ENCODE assay signal across 2 cellular contexts in genomic region chr15:58440922-58441321, GRCh38.
TF ChIP-seq lines count a peak whose summit lies in the region.

No MANE protein-coding gene starts in this region.

TF ChIP-seq in HCT116, 20 proteins besides CTCF, POLR2A, EP300 and RAD21 (continued from another document):
- TF ChIP-seq TCF7L2 (IDR thresholded peaks at IDR 0.05; ENCODE audit: borderline replicate concordance, extremely low read depth, insufficient read depth, insufficient read length) = no peak
- no peak for TF ChIP-seq EGR1 (IDR thresholded peaks at IDR 0.05; ENCODE audit: low read depth)
- no peak for TF ChIP-seq YY1 (IDR thresholded peaks at IDR 0.05; ENCODE audit: extremely low read depth, insufficient replicate concordance, low read depth, low read length)
- no peak for TF ChIP-seq ATF3 (IDR thresholded peaks at IDR 0.05)
- TF ChIP-seq SIN3A (IDR thresholded peaks at IDR 0.05; ENCODE audit: low read depth) = no peak

TF ChIP-seq in WTC11, 78 proteins besides CTCF, POLR2A, EP300 and RAD21 (continued from another document):
- TF ChIP-seq E2F1 (CRISPR knock-in tag; IDR thresholded peaks at IDR 0.05) = no peak
- no peak for TF ChIP-seq ATF3 (CRISPR knock-in tag; conservative IDR thresholded peaks at IDR 0.05)
- TF ChIP-seq CDX4 (CRISPR knock-in tag; IDR thresholded peaks at IDR 0.05; ENCODE audit: borderline replicate concordance) = no peak
- TF ChIP-seq ZNF532 (CRISPR knock-in tag; IDR thresholded peaks at IDR 0.05; ENCODE audit: borderline replicate concordance) = no peak
- no peak for TF ChIP-seq NFE2L1 (CRISPR knock-in tag; IDR thresholded peaks at IDR 0.05)
- TF ChIP-seq ZNF423 (CRISPR knock-in tag; IDR thresholded peaks at IDR 0.05) = no peak
